In genomic region chr13:20340759-20341161, GRCh38 we compare ENCODE assay signal across 16 cellular contexts.
DNase-seq lines count a peak whose midpoint lies in the region; ATAC-seq and TF ChIP-seq lines count a peak whose summit lies in the region.
"Had no signal": no experiment of that assay in that cellular context is flagged by ENCODE, and none has a peak within 500 bp of the region (broad histone marks: within the 10 kb centered on the region; RNA-seq: fewer than 3 reads in every experiment).

No MANE protein-coding gene starts in this region.

- H2BK20ac ChIP-seq in IMR-90 (ENCODE audit: low read depth, low read length), result no peak overlapping the region

- H3K4me2 ChIP-seq in IMR-90 (ENCODE audit: low read depth, low read length), result no peak overlapping the region

- H3K4me3 ChIP-seq in IMR-90 (ENCODE audit: insufficient read depth, low read depth, low read length) (no peak overlapping the region), SK-N-MC (peak overlapping the region; percentile 49), fibroblast of pulmonary artery (replicated peaks; ENCODE audit: low read depth, low read length) (no peak overlapping the region)

- no peak overlapping the region for H3K23ac ChIP-seq in IMR-90 (ENCODE audit: low read depth, low read length)

- no peak overlapping the region for H3K56ac ChIP-seq in IMR-90 (ENCODE audit: extremely low read depth, insufficient read depth, low read length)

- no peak overlapping the region for H3K18ac ChIP-seq in IMR-90 (ENCODE audit: low read depth, low read length)

- H3K9me3 Mint-ChIP-seq in activated T-helper 17 cell treated with anti-CD3 and anti-CD28 coated beads, Interleukin-2, amount 50 U/mL, for 72 hours, result no peaks in the 10 kb centered on the region
- H3K9me3 Mint-ChIP-seq: activated CD4-positive, alpha-beta memory T cell treated with anti-CD3 and anti-CD28 coated beads for 36 hours; naive thymus-derived CD4-positive, alpha-beta T cell; T-helper 1 cell treated with Interleukin-12 subunit alpha and Interleukin-12 subunit beta and Interleukin-4 antibody, amounts not matched to agents 30 μg/mL and 1 μg/mL, for 36 hours had no signal

- peaks cover 4% of the 10 kb centered on the region; the same call in 1 of the 2 replicates for H3K9me1 ChIP-seq in IMR-90 (ENCODE audit: insufficient read depth, low read length)

- 50% methylated on average over 1 of the region's 10 CpGs; no CpG with 5 or more reads in 1 of the 2 experiments for WGBS in IMR-90 (ENCODE audit: extremely low coverage in 2 of 2, insufficient read length in 1 of 2), 2 experiments

- no peak overlapping the region for H3K14ac ChIP-seq in IMR-90 (replicated peaks; ENCODE audit: low read depth, low read length)

- ATAC-seq in IMR-90 (ENCODE audit: low read depth) (no peak), sciatic nerve (peak; percentile 92), GM19395 (IDR thresholded peaks at IDR 0.05; ENCODE audit: unreplicated experiment) (no peak)
- no peak for ATAC-seq in activated T-helper 17 cell treated with anti-CD3 and anti-CD28 coated beads, Interleukin-2, amount 50 U/mL, for 72 hours (replicated peaks)
- ATAC-seq: naive thymus-derived CD4-positive, alpha-beta T cell had no signal

- no peak overlapping the region for H2AK9ac ChIP-seq in IMR-90 (replicated peaks; ENCODE audit: low read depth, low read length, poor library complexity)

- H4K91ac ChIP-seq in IMR-90 (ENCODE audit: insufficient read depth, low read depth, low read length), result no peak overlapping the region

- H3K9ac ChIP-seq in IMR-90 (ENCODE audit: low read depth, low read length) (no peak overlapping the region), SK-N-MC (ENCODE audit: insufficient read length) (no peak overlapping the region)

- no peak overlapping the region for H3K27ac Mint-ChIP-seq in activated T-helper 17 cell treated with anti-CD3 and anti-CD28 coated beads, Interleukin-2, amount 50 U/mL, for 72 hours
- H3K27ac Mint-ChIP-seq: activated CD4-positive, alpha-beta memory T cell treated with anti-CD3 and anti-CD28 coated beads for 36 hours; T-helper 1 cell treated with Interleukin-12 subunit alpha and Interleukin-12 subunit beta and Interleukin-4 antibody, amounts not matched to agents 30 μg/mL and 1 μg/mL, for 36 hours had no signal

- TF ChIP-seq RAD21 in IMR-90 (IDR thresholded peaks at IDR 0.05; ENCODE audit: low read length), result no peak

- H4K8ac ChIP-seq in IMR-90 (ENCODE audit: low read depth in 2 of 2, low read length in 2 of 2), result no peak overlapping the region

- H3K27me3 Mint-ChIP-seq in activated T-helper 17 cell treated with anti-CD3 and anti-CD28 coated beads, Interleukin-2, amount 50 U/mL, for 72 hours, result no peaks in the 10 kb centered on the region
- H3K27me3 Mint-ChIP-seq: activated CD4-positive, alpha-beta memory T cell treated with anti-CD3 and anti-CD28 coated beads for 36 hours had no signal

- peaks cover 21% of the 10 kb centered on the region for H3K27me3 ChIP-seq in IMR-90 (ENCODE audit: control insufficient read depth, insufficient read depth, low read length)
- H3K27me3 ChIP-seq: esophagus muscularis mucosa had no signal

- no peak overlapping the region for H3K4ac ChIP-seq in IMR-90 (ENCODE audit: low read depth, low read length)

- no peak overlapping the region for H4K5ac ChIP-seq in IMR-90 (ENCODE audit: low read depth, low read length)

- H3K4me1 Mint-ChIP-seq in activated T-helper 17 cell treated with anti-CD3 and anti-CD28 coated beads, Interleukin-2, amount 50 U/mL, for 72 hours, result no peaks in the 10 kb centered on the region

- H3K79me1 ChIP-seq in IMR-90 (ENCODE audit: low read depth in 1 of 2, low read length in 2 of 2), result no peaks in the 10 kb centered on the region

- no peak for TF ChIP-seq POLR2A in IMR-90 (IDR thresholded peaks at IDR 0.05; ENCODE audit: low read depth, low read length)

- TF ChIP-seq CTCF in IMR-90 (conservative IDR thresholded peaks at IDR 0.05; ENCODE audit: low read depth, low read length) (no peak), fibroblast of pulmonary artery (IDR thresholded peaks at IDR 0.05; ENCODE audit: low read length, missing control alignments) (no peak)

- H3K36me3 Mint-ChIP-seq in activated T-helper 17 cell treated with anti-CD3 and anti-CD28 coated beads, Interleukin-2, amount 50 U/mL, for 72 hours (ENCODE audit: low read depth), result no peaks in the 10 kb centered on the region
- H3K36me3 Mint-ChIP-seq: activated CD4-positive, alpha-beta memory T cell treated with anti-CD3 and anti-CD28 coated beads for 36 hours; naive thymus-derived CD4-positive, alpha-beta T cell had no signal

- BruUV-seq in IMR-90 (replicated peaks; lab: Mats Ljungman, UMichigan), result no TSS peak

- no peak overlapping the region for H3K27ac ChIP-seq in IMR-90 (ENCODE audit: insufficient read depth, low read length)
- H3K27ac ChIP-seq in SK-N-MC, result no peak overlapping the region
- H3K27ac ChIP-seq: esophagus muscularis mucosa had no signal

- no peak overlapping the region for H3K4me3 Mint-ChIP-seq in activated T-helper 17 cell treated with anti-CD3 and anti-CD28 coated beads, Interleukin-2, amount 50 U/mL, for 72 hours
- H3K4me3 Mint-ChIP-seq: activated CD4-positive, alpha-beta memory T cell treated with anti-CD3 and anti-CD28 coated beads for 36 hours; naive thymus-derived CD4-positive, alpha-beta T cell; T-helper 1 cell treated with Interleukin-12 subunit alpha and Interleukin-12 subunit beta and Interleukin-4 antibody, amounts not matched to agents 30 μg/mL and 1 μg/mL, for 36 hours had no signal

- H2AK5ac ChIP-seq in IMR-90 (ENCODE audit: low read depth, low read length), result no peak overlapping the region

- POLR2A ChIA-PET in IMR-90 (lab: Charles Lee; ENCODE audit: unreplicated experiment), result no interaction called here

- H3K4me1 ChIP-seq in IMR-90 (ENCODE audit: control insufficient read depth, insufficient read depth, low read length), result 0 out of 2 replicates have a peak, but pooled peaks cover 2% of the 10 kb centered on the region
- H3K4me1 ChIP-seq: Caco-2 had no signal

- H3K36me3 ChIP-seq in IMR-90 (ENCODE audit: control insufficient read depth, insufficient read depth, low read length) (no peaks in the 10 kb centered on the region), SK-N-MC (ENCODE audit: insufficient read depth, low read length) (no peaks in the 10 kb centered on the region)
- H3K36me3 ChIP-seq: esophagus muscularis mucosa had no signal

- DNase-seq in IMR-90 (no peak), SK-N-MC (ENCODE audit: low read depth, low spot score) (peak; percentile 3), fibroblast of pulmonary artery (ENCODE audit: low read depth) (peak; percentile 26), sciatic nerve (ENCODE audit: low spot score) (no peak), NCI-H2196 (lab: John Stamatoyannopoulos, UW; ENCODE audit: unreplicated experiment) (no peak), NCI-H1930 (lab: John Stamatoyannopoulos, UW) (no peak)
- DNase-seq: activated CD4-positive, alpha-beta memory T cell treated with anti-CD3 and anti-CD28 coated beads for 36 hours; activated gamma-delta T cell; Caco-2; cerebellar nuclear complex; naive thymus-derived CD4-positive, alpha-beta T cell; NCI-H1092 had no signal

- H3K9me3 ChIP-seq in IMR-90 (ENCODE audit: control insufficient read depth, insufficient read depth, low read length) (no peaks in the 10 kb centered on the region), SK-N-MC (ENCODE audit: low read depth, low read length) (no peaks in the 10 kb centered on the region)
- H3K9me3 ChIP-seq: Caco-2, esophagus muscularis mucosa had no signal

- intact Hi-C loops in IMR-90 (cut with micrococcal nuclease) (no loop called here), sciatic nerve (cut with DNase I) (no loop called here)

- peak overlapping the region; percentile 45 for H2AFZ ChIP-seq in IMR-90 (replicated peaks; ENCODE audit: low read length, poor library complexity)

- CTCF ChIA-PET in IMR-90 (lab: Yijun Ruan, JAX), result no interaction called here

- in situ Hi-C loops in IMR-90 (cut with MboI; ENCODE audit: low sequenced_read_pairs), result no loop called here

- dilution Hi-C loops in IMR-90 (cut with HindIII; ENCODE audit: low sequenced_read_pairs, unreplicated experiment), result no loop called here

- H2BK5ac ChIP-seq in IMR-90 (ENCODE audit: low read depth, low read length, poor library complexity, severe bottlenecking), result no peak overlapping the region

- H2BK15ac ChIP-seq in IMR-90 (ENCODE audit: low read depth, low read length), result no peak overlapping the region

- no peak overlapping the region for H2BK120ac ChIP-seq in IMR-90 (ENCODE audit: low read depth, low read length)

- H4K20me1 ChIP-seq in IMR-90 (ENCODE audit: insufficient read depth, low read length), result no peaks in the 10 kb centered on the region

TF ChIP-seq in IMR-90, 13 proteins besides CTCF, POLR2A, EP300 and RAD21:
- TF ChIP-seq CHD1 (IDR thresholded peaks at IDR 0.05; ENCODE audit: low read depth, low read length) (no peak), RFX5 (IDR thresholded peaks at IDR 0.05; ENCODE audit: low read depth, low read length) (no peak), NFE2L2 (IDR thresholded peaks at IDR 0.05; ENCODE audit: low read depth, low read length) (no peak), SMC3 (IDR thresholded peaks at IDR 0.05; ENCODE audit: low read depth, low read length) (no peak), MXI1 (IDR thresholded peaks at IDR 0.05; ENCODE audit: borderline replicate concordance, low read depth, low read length) (no peak), RCOR1 (IDR thresholded peaks at IDR 0.05; ENCODE audit: insufficient replicate concordance, low read length) (no peak), MAFK (IDR thresholded peaks at IDR 0.05; ENCODE audit: low read depth, low read length) (no peak), ELK1 (IDR thresholded peaks at IDR 0.05; ENCODE audit: borderline replicate concordance, low read depth, low read length) (no peak), USF2 (IDR thresholded peaks at IDR 0.05; ENCODE audit: low read depth, low read length) (no peak)

Comparison
In these comparisons a context has a peak if more than half of its experiments do, and no peak if none do; other contexts are left out.
1. DNase-seq: peak in SK-N-MC (single experiment) and fibroblast of pulmonary artery (single experiment); none in IMR-90 (single experiment), sciatic nerve (single experiment), NCI-H2196 (single experiment) and NCI-H1930 (0 of 2).